Comparison of ENCODE assay signal across 13 cellular contexts in genomic region chr12:24360907-24361306, GRCh38.
DNase-seq lines count a peak whose midpoint lies in the region; ATAC-seq and TF ChIP-seq lines count a peak whose summit lies in the region.
"Had no signal": no experiment of that assay in that cellular context is flagged by ENCODE, and none has a peak within 500 bp of the region (broad histone marks: within the 10 kb centered on the region; RNA-seq: fewer than 3 reads in every experiment).

No MANE protein-coding gene starts in this region.

- no peak for TF ChIP-seq CTCF in GM13977 (IDR thresholded peaks at IDR 0.05; ENCODE audit: extremely low read depth, insufficient read depth, missing control alignments)

- peak; percentile 41 for ATAC-seq in GM18868 (IDR thresholded peaks at IDR 0.05; ENCODE audit: unreplicated experiment)
- peak; percentile 56 for ATAC-seq in HG02610 (IDR thresholded peaks at IDR 0.05; ENCODE audit: unreplicated experiment)
- peak; percentile 59 for ATAC-seq in HG03521 (IDR thresholded peaks at IDR 0.05; ENCODE audit: unreplicated experiment)
- ATAC-seq: HCT116, natural killer cell, T-helper 17 cell had no signal

- in situ Hi-C loops in GM13977 (cut with MboI; ENCODE audit: low pct_unique_long_range_greater_than_20kb, low sequenced_read_pairs, unreplicated experiment) = no loop called here

- DNase-seq in left kidney (ENCODE audit: low read depth, low spot score) = peak; percentile 60
- DNase-seq in SHP77 (lab: John Stamatoyannopoulos, UW) = no peak
- no peak for DNase-seq in DMS153 (lab: John Stamatoyannopoulos, UW)
- DNase-seq in cerebellum (ENCODE audit: low spot score) = no peak
- DNase-seq in GM13977 (ENCODE audit: low spot score) = no peak
- DNase-seq: activated naive CD4-positive, alpha-beta T cell treated with Interleukin-2 at 50 U/mL for 16 hours; COR-L47; natural killer cell; T-helper 17 cell had no signal
